8 cellular contexts compared by ENCODE assay signal in genomic region chr17:38702166-38702899, GRCh38. TPM values are rescaled to one million over a fixed set of nuclear protein-coding genes. Genes with fewer than 3 reads are reported as not detected.
DNase-seq lines count a peak whose midpoint lies in the region; ATAC-seq and TF ChIP-seq lines count a peak whose summit lies in the region.

No MANE protein-coding gene starts in this region.

- H3K36me3 ChIP-seq in colonic mucosa, result no peaks in the 10 kb centered on the region

- DNase-seq in GM10248 (ENCODE audit: extremely low spot score) (peak; percentile 79), NCI-H345 (lab: John Stamatoyannopoulos, UW) (peak; percentile 85), colonic mucosa (peak; percentile 92), left colon (peak; percentile 88 to 92)
- peak; percentile 73 to 85 for DNase-seq in activated CD4-positive, alpha-beta T cell treated with anti-CD3 and anti-CD28 coated beads for 4 hours
- peak; percentile 71 to 75 for DNase-seq in stimulated activated CD4-positive, alpha-beta T cell treated with anti-CD3 and anti-CD28 coated beads, Interleukin-15, amount 100 ng/mL, for 48 hours (ENCODE audit: low read depth in 2 of 2)

- peaks cover 6% of the 10 kb centered on the region for H3K4me1 ChIP-seq in colonic mucosa

- H3K4me3 ChIP-seq in colonic mucosa, result peak overlapping the region; percentile 69

- peak overlapping the region; percentile 92 to 99 for H3K9ac ChIP-seq in colonic mucosa (ENCODE audit: low read depth in 2 of 2, low read length in 2 of 2)

- TF ChIP-seq CTCF in GM10248 (IDR thresholded peaks at IDR 0.05; ENCODE audit: control extremely low read depth, extremely low read depth, low read depth, missing control alignments), result no peak
- TF ChIP-seq CTCF in colonic mucosa (IDR thresholded peaks at IDR 0.05), result no peak

- intact Hi-C loops in colonic mucosa (cut with DNase I) (no loop called here), left colon (cut with DNase I, micrococcal nuclease) (no loop called here)

- POLR2A ChIA-PET in GM10248 (lab: Yijun Ruan, JAX), result interaction anchor here (1.2 kb wide), 1 partner anchor 167 kb away, joined by 3 read pairs; the partner anchor contains the start of gene LASP1

- H3K27ac ChIP-seq in colonic mucosa, result peak overlapping the region; percentile 95

- peak; percentile 29 for ATAC-seq in HG02943 (IDR thresholded peaks at IDR 0.05; ENCODE audit: low read depth, unreplicated experiment)
- peak; percentile 58 for ATAC-seq in left colon
- no peak for ATAC-seq in GM21367 (IDR thresholded peaks at IDR 0.05; ENCODE audit: unreplicated experiment)

- CTCF ChIA-PET in GM10248 (lab: Yijun Ruan, JAX), result interaction anchor here (1.5 kb wide), 1 partner anchor 10 kb away, joined by 3 read pairs; no protein-coding TSS in a partner anchor

- H3K27me3 ChIP-seq in colonic mucosa, result no peaks in the 10 kb centered on the region

- no peaks in the 10 kb centered on the region for H3K9me3 ChIP-seq in colonic mucosa

RNA-seq across cellular contexts. Expression of gene MLLT6, which starts 2.7 kb away (rescaled TPM):
- total RNA-seq in colonic mucosa, result 100 to 1,000 TPM in 1 of 2 donors, 10 to 100 TPM in 1; 74.1 to 109 TPM
- total RNA-seq in left colon, result 10 to 100 TPM; 82.5 to 87.9 TPM

RNA-seq across cellular contexts. Expression of gene EPOP, which starts 27.6 kb away (rescaled TPM):
- total RNA-seq in colonic mucosa (1 to 10 TPM; 1.1 to 1.8 TPM), left colon (under 1 TPM; 0.22 to 0.46 TPM)

RNA-seq across cellular contexts. Expression of gene CISD3, which starts 27.8 kb away (rescaled TPM):
- 100 to 1,000 TPM in 1 of 2 donors, 10 to 100 TPM in 1; 82.2 to 152 TPM for total RNA-seq in colonic mucosa
- 10 to 100 TPM; 91.6 to 99.8 TPM for total RNA-seq in left colon

RNA-seq across cellular contexts. Expression of gene PCGF2, which starts 45.8 kb away (rescaled TPM):
- total RNA-seq in colonic mucosa (10 to 100 TPM; 27.2 to 45.5 TPM), left colon (10 to 100 TPM; 41.1 to 53.7 TPM)

RNA-seq across cellular contexts. Expression of gene PSMB3, which starts 50.2 kb away (rescaled TPM):
- 100 to 1,000 TPM; 160 to 253 TPM for total RNA-seq in colonic mucosa
- total RNA-seq in left colon, result 100 to 1,000 TPM; 131 to 154 TPM
